Comparison of ENCODE assay signal across 32 cellular contexts in the genomic region with DNA sequence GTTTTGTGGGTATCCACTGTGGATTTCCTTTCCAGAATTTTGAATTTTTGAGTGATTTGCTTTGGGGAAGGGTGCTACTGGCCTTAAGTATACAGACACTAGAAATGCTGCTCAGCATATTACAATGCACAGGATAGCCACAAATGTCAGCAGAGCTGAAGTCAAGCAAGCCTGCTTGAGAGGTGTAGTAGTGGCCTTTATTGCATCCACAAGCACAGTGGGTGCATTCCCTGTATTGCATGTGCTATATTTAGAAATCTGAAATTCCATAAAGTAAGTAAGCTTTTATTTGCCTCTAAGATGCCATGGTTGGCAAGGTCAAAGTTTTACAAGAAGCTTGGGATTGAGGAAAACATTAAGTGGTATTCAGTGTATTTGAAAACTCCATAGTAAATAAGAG.
"Had no signal": no experiment of that assay in that cellular context is flagged by ENCODE, and none has a peak within 500 bp of the region (broad histone marks: within the 10 kb centered on the region; RNA-seq: fewer than 3 reads in every experiment).

No MANE protein-coding gene starts in this region.

- DNase-seq: activated effector memory CD4-positive, alpha-beta T cell treated with anti-CD3 and anti-CD28 coated beads, Interleukin-2, amount 50 U/mL, for 16 hours; activated effector memory CD4-positive, alpha-beta T cell treated with Interleukin-2 at 50 U/mL for 16 hours; activated gamma-delta T cell; activated gamma-delta T cell treated with Interleukin-2 at 50 U/mL for 16 hours; activated naive CD4-positive, alpha-beta T cell; activated naive CD4-positive, alpha-beta T cell treated with anti-CD3 and anti-CD28 coated beads for 36 hours; activated naive CD4-positive, alpha-beta T cell treated with anti-CD3 and anti-CD28 coated beads, Interleukin-2, amount 10 ng/mL, durations not matched to agents 7 days and 5 days; activated naive CD4-positive, alpha-beta T cell treated with anti-CD3 and anti-CD28 coated beads, Interleukin-2, amount 50 U/mL, for 16 hours; activated naive CD4-positive, alpha-beta T cell treated with Interleukin-2 at 50 U/mL for 16 hours; activated naive CD8-positive, alpha-beta T cell treated with anti-CD3 and anti-CD28 coated beads for 36 hours; activated naive CD8-positive, alpha-beta T cell treated with anti-CD3 and anti-CD28 coated beads, Interleukin-2, amount 10 ng/mL, durations not matched to agents 7 days and 5 days; activated naive CD8-positive, alpha-beta T cell treated with anti-CD3 and anti-CD28 coated beads, Interleukin-2, amount 50 U/mL, for 24 hours; activated T-cell treated with anti-CD3 and anti-CD28 coated beads, Interleukin-2, amount 50 U/mL, for 1 hour; activated T-cell treated with anti-CD3 and anti-CD28 coated beads, Interleukin-2, amount 50 U/mL, for 24 hours; activated T-cell treated with anti-CD3 and anti-CD28 coated beads, Interleukin-2, amount 50 U/mL, for 4 hours; activated T-cell treated with anti-CD3 and anti-CD28 coated beads, Interleukin-2, amount 50 U/mL, for 48 hours; activated T-cell treated with anti-CD3 and anti-CD28 coated beads, Interleukin-2, amount 50 U/mL, for 72 hours; adrenal gland; amniotic stem cell; amygdala; anterior cingulate cortex; aorta; body of pancreas; brain microvascular endothelial cell; caudate nucleus; central memory CD4-positive, alpha-beta T cell; cerebellar nuclear complex had no signal

- H3K36me3 ChIP-seq: adrenal gland, ascending aorta, brain microvascular endothelial cell, breast epithelium, cardiac muscle cell had no signal

- H3K9me3 ChIP-seq: adrenal gland, ascending aorta had no signal

- H3K4me3 ChIP-seq: adrenal gland, ascending aorta, body of pancreas, breast epithelium, cardiac muscle cell had no signal

- ATAC-seq: activated naive CD4-positive, alpha-beta T cell treated with anti-CD3 and anti-CD28 coated beads, Interleukin-2, amount 50 U/mL, for 72 hours; activated naive CD8-positive, alpha-beta T cell treated with anti-CD3 and anti-CD28 coated beads, Interleukin-2, amount 50 U/mL, for 24 hours; activated T-cell treated with anti-CD3 and anti-CD28 coated beads, Interleukin-2, amount 50 U/mL, for 4 hours; activated T-cell treated with anti-CD3 and anti-CD28 coated beads, Interleukin-2, amount 50 U/mL, for 72 hours; activated T-helper 17 cell treated with anti-CD3 and anti-CD28 coated beads, Interleukin-2, amount 50 U/mL, for 72 hours; body of pancreas had no signal

- H3K4me1 ChIP-seq: adrenal gland, ascending aorta, body of pancreas, breast epithelium had no signal
